In the genomic region with DNA sequence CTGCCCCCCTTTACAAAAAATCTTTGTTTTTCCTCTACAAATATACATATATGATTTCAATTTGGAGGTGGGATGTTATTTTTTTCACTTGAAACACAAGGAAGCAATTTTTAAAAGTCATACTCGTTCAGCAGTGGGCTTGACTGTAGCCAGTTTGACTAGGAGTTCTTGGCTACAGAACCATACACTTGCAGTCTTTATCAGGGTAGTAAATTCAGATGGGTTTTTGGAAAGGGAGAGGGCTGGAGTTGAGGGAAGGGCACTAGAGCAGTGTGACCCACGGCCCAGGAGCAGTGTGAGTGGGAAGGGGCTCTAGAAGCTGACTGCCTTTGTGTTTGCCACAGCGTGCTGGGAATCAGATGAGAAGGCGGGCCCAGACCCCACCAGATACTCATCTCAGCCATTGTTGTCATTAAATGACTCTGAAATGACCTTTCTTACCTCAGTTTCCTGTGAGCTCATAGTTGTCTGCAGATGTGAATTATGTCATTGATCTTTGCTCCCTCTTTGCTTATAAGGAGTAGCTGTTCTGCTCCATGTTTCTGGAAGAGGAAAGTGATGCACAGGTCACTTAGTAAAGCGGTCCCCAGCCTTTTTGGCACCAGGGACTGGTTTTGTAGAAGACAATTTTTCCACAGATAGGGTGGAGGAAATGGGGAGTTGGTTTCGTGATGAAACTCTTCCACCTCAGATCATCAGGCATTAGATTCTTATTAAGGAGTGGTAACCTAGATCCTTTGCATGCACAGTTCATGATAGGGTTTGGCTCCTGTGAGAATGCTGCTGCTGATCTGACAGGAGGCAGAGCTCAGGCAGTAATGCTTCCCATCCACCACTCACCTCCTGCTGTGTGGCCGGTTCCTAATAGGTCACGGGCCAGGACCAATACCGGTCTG, we compare ENCODE assay signal across 8 cellular contexts.
DNase-seq lines count a peak whose midpoint lies in the region; ATAC-seq and TF ChIP-seq lines count a peak whose summit lies in the region.

No MANE protein-coding gene starts in this region.

- H3K9me3 Mint-ChIP-seq in endodermal cell (no peaks in the 10 kb centered on the region), progenitor cell of endocrine pancreas (ENCODE audit: low read depth) (no peaks in the 10 kb centered on the region)

- peak overlapping the region; percentile 12 for H3K9ac ChIP-seq in endodermal cell (ENCODE audit: extremely low read depth, low read length, poor library complexity, severe bottlenecking)

- H3K36me3 Mint-ChIP-seq in endodermal cell (ENCODE audit: low read depth) (peaks cover 12% of the 10 kb centered on the region), progenitor cell of endocrine pancreas (ENCODE audit: insufficient read depth) (peaks cover 8% of the 10 kb centered on the region)

- WGBS in endodermal cell (ENCODE audit: insufficient coverage in 1 of 2, insufficient read length in 1 of 2), 2 experiments: 73 to 83% methylated on average over 6 to 8 of the region's 9 CpGs

- peaks cover 30% of the 10 kb centered on the region for H3K4me1 ChIP-seq in endodermal cell (ENCODE audit: control insufficient read depth, insufficient read depth, low read length)

- H3K27ac ChIP-seq in endodermal cell (ENCODE audit: low read depth, low read length): no peak overlapping the region

- H3K27ac Mint-ChIP-seq in endodermal cell (no peak overlapping the region), progenitor cell of endocrine pancreas (peak overlapping the region; percentile 96)

- H3K27me3 ChIP-seq in endodermal cell (ENCODE audit: control insufficient read depth, insufficient read depth, low read length, poor library complexity, severe bottlenecking): no peaks in the 10 kb centered on the region

- H3K4me3 ChIP-seq in endodermal cell (ENCODE audit: low read length): peak overlapping the region; percentile 42

- ATAC-seq in GM19351 (IDR thresholded peaks at IDR 0.05; ENCODE audit: unreplicated experiment) (peak; percentile 11), HG02973 (IDR thresholded peaks at IDR 0.05; ENCODE audit: unreplicated experiment) (no peak), GM21619 (IDR thresholded peaks at IDR 0.05; ENCODE audit: unreplicated experiment) (no peak), HG03457 (IDR thresholded peaks at IDR 0.05; ENCODE audit: unreplicated experiment) (no peak)

- H3K4me3 Mint-ChIP-seq in endodermal cell (peak overlapping the region; percentile 15), progenitor cell of endocrine pancreas (ENCODE audit: low read depth) (peak overlapping the region; percentile 27)

- TF ChIP-seq POLR2A in erythroblast (IDR thresholded peaks at IDR 0.05; ENCODE audit: low read length): no peak

- peaks cover 6% of the 10 kb centered on the region for H3K36me3 ChIP-seq in endodermal cell (ENCODE audit: control insufficient read depth, insufficient read depth, low read length)

- H3K4me1 Mint-ChIP-seq in endodermal cell: peaks cover 71% of the 10 kb centered on the region
- peaks cover 88% of the 10 kb centered on the region for H3K4me1 Mint-ChIP-seq in progenitor cell of endocrine pancreas (ENCODE audit: low read depth)

- DNase-seq in T-helper 9 cell (peak; percentile 40), endodermal cell (peak; percentile 51), progenitor cell of endocrine pancreas (ENCODE audit: low spot score, unreplicated experiment) (no peak), erythroblast (lab: John Stamatoyannopoulos, UW) (no peak)

- TF ChIP-seq CTCF in endodermal cell (conservative IDR thresholded peaks at IDR 0.05) (no peak), progenitor cell of endocrine pancreas (IDR thresholded peaks at IDR 0.05; ENCODE audit: unreplicated experiment) (no peak)

- H3K27me3 Mint-ChIP-seq in endodermal cell (ENCODE audit: insufficient read depth) (no peaks in the 10 kb centered on the region), progenitor cell of endocrine pancreas (no peaks in the 10 kb centered on the region)

- no peaks in the 10 kb centered on the region for H3K9me3 ChIP-seq in endodermal cell (ENCODE audit: control insufficient read depth, low read length)

Comparison
In these comparisons a context has a peak if more than half of its experiments do, and no peak if none do; other contexts are left out.
1. DNase-seq: peak in T-helper 9 cell (single experiment) and endodermal cell (single experiment); none in progenitor cell of endocrine pancreas (single experiment) and erythroblast (0 of 2).